In genomic region chr22:36339171-36340065, GRCh38 we compare ENCODE assay signal across 10 cellular contexts. TPM values are rescaled to one million over a fixed set of nuclear protein-coding genes. Genes with fewer than 3 reads are reported as not detected.
A peak's percentile ranks its signal among the peaks of the same experiment; 100 is the strongest.
DNase-seq lines count a peak whose midpoint lies in the region; ATAC-seq, FAIRE-seq and TF ChIP-seq lines count a peak whose summit lies in the region.
"Had no signal": no experiment of that assay in that cellular context is flagged by ENCODE, and none has a peak within 500 bp of the region (broad histone marks: within the 10 kb centered on the region; RNA-seq: fewer than 3 reads in every experiment).

No MANE protein-coding gene starts in this region.

- H3K79me2 ChIP-seq in K562 (ENCODE audit: control insufficient read depth, insufficient read depth, low read length) = peaks cover 5% of the 10 kb centered on the region; the same call in 2 of the 3 replicates

- no peak overlapping the region for H2AK5ac ChIP-seq in mesenchymal stem cell (ENCODE audit: low read length, severe bottlenecking)

- H4K8ac ChIP-seq in mesenchymal stem cell (ENCODE audit: low read length) = no peak overlapping the region

- CTCF ChIA-PET in K562 (lab: Yijun Ruan, JAX; ENCODE audit: low intra/inter-chr PET ratio) = no interaction called here

- H3K4me2 ChIP-seq in K562 (ENCODE audit: insufficient read depth, low read length) (no peak overlapping the region), mesenchymal stem cell (ENCODE audit: low read length, poor library complexity, severe bottlenecking) (no peak overlapping the region)

- H3K4me1 ChIP-seq in K562 (replicated peaks in 1 of 2; ENCODE audit: control insufficient read depth in 2 of 2, insufficient read depth in 2 of 2, low read length in 2 of 2) = peaks cover 12 to 17% of the 10 kb centered on the region in 2 experiments; a peak in 4 of 5 replicates
- H3K4me1 ChIP-seq in mesenchymal stem cell (ENCODE audit: control insufficient read depth, insufficient read depth, low read depth, low read length) = peaks cover 53% of the 10 kb centered on the region
- peaks cover 84% of the 10 kb centered on the region for H3K4me1 ChIP-seq in vagina

- H4K91ac ChIP-seq in mesenchymal stem cell (ENCODE audit: low read length) = no peak overlapping the region

- no peak for TF ChIP-seq POLR2A in K562 (conservative IDR thresholded peaks at IDR 0.05)
- no peak for TF ChIP-seq POLR2A in vagina (IDR thresholded peaks at IDR 0.05)

- no peaks in the 10 kb centered on the region for H4K20me1 ChIP-seq in K562 (replicated peaks; ENCODE audit: control insufficient read depth, insufficient read depth, low read length)

- H3K4ac ChIP-seq in mesenchymal stem cell (ENCODE audit: low read depth in 1 of 2, low read length in 2 of 2) = peak overlapping the region in 1 of 2 experiments; percentile 68

- H3K9me3 ChIP-seq in K562 (replicated peaks; ENCODE audit: control insufficient read depth, insufficient read depth, low read depth, low read length) (no peaks in the 10 kb centered on the region), mesenchymal stem cell (ENCODE audit: control insufficient read depth, low read length) (no peaks in the 10 kb centered on the region), vagina (no peaks in the 10 kb centered on the region)

- no peak overlapping the region for H2BK120ac ChIP-seq in mesenchymal stem cell (ENCODE audit: low read depth, low read length)

- H3K18ac ChIP-seq in mesenchymal stem cell (ENCODE audit: low read depth in 1 of 2, low read length in 2 of 2) = peak overlapping the region in 1 of 2 experiments; percentile 56

- ATAC-seq in K562 (no peak), HG03469 (IDR thresholded peaks at IDR 0.05; ENCODE audit: unreplicated experiment) (no peak), HG03097 (IDR thresholded peaks at IDR 0.05; ENCODE audit: low FRiP score, unreplicated experiment) (no peak)

- no peak overlapping the region for H2BK15ac ChIP-seq in mesenchymal stem cell (ENCODE audit: low read depth, poor library complexity, severe bottlenecking)

- H2BK12ac ChIP-seq in mesenchymal stem cell (ENCODE audit: low read length in 2 of 2) = no peak overlapping the region

- H2BK5ac ChIP-seq in mesenchymal stem cell (ENCODE audit: low read depth, low read length, poor library complexity, severe bottlenecking) = no peak overlapping the region

- H3K27me3 ChIP-seq in K562 (ENCODE audit: control insufficient read depth in 2 of 2, insufficient read depth in 2 of 2, low read length in 2 of 2) (no peaks in the 10 kb centered on the region), mesenchymal stem cell (ENCODE audit: control insufficient read depth in 1 of 2, insufficient read depth in 1 of 2, low read length in 2 of 2) (no peaks in the 10 kb centered on the region), vagina (no peaks in the 10 kb centered on the region)

- no peak overlapping the region for H3K4me3 ChIP-seq in K562
- peak overlapping the region in 1 of 2 experiments; percentile 0 for H3K4me3 ChIP-seq in mesenchymal stem cell (ENCODE audit: insufficient read depth in 1 of 2, low read depth in 1 of 2, low read length in 2 of 2)
- no peak overlapping the region for H3K4me3 ChIP-seq in vagina

- no peak overlapping the region for H3K14ac ChIP-seq in mesenchymal stem cell (ENCODE audit: low read length in 2 of 2)

- intact Hi-C loops in K562 (cut with micrococcal nuclease) = no loop called here
- intact Hi-C loops in vagina (cut with DNase I) = loop anchor here (5.0 kb wide), 1 partner anchor 43 kb away; no protein-coding TSS in a partner anchor

- TSS peak; percentile 11 for BruUV-seq in K562 (replicated peaks; lab: Mats Ljungman, UMichigan)

- no peak for TF ChIP-seq RAD21 in K562 (CRISPR knock-in tag; conservative IDR thresholded peaks at IDR 0.05 in 1 of 2, IDR thresholded peaks at IDR 0.05 in 1 of 2)

- H3K27ac ChIP-seq in K562 (ENCODE audit: extremely low read depth, low read depth, low read length) = no peak overlapping the region
- peak overlapping the region; percentile 58 for H3K27ac ChIP-seq in mesenchymal stem cell (ENCODE audit: low read length, poor library complexity, severe bottlenecking)
- H3K27ac ChIP-seq in vagina = peak overlapping the region; percentile 97
- H3K27ac ChIP-seq: HL-60 had no signal

- peaks cover 78% of the 10 kb centered on the region for H3K36me3 ChIP-seq in K562 (ENCODE audit: control insufficient read depth, insufficient read depth, low read length)
- peaks cover 78 to 82% of the 10 kb centered on the region in 2 experiments for H3K36me3 ChIP-seq in mesenchymal stem cell (ENCODE audit: control insufficient read depth in 1 of 2, insufficient read depth in 2 of 2, low read depth in 1 of 2, low read length in 2 of 2)
- peaks cover 0 to 35% of the 10 kb centered on the region in 2 donors for H3K36me3 ChIP-seq in vagina

- H3K9me1 ChIP-seq in K562 (ENCODE audit: control insufficient read depth, insufficient read depth, low read length) = no peaks in the 10 kb centered on the region

- no peak overlapping the region for H3K23ac ChIP-seq in mesenchymal stem cell (ENCODE audit: low read length in 2 of 2)

- no peak overlapping the region for H3K9ac ChIP-seq in K562 (ENCODE audit: insufficient read depth in 1 of 2, low read depth in 2 of 2, low read length in 2 of 2)
- H3K9ac ChIP-seq in mesenchymal stem cell (ENCODE audit: low read length) = peak overlapping the region; percentile 55

- no peaks in the 10 kb centered on the region for H3K79me1 ChIP-seq in mesenchymal stem cell (replicated peaks; ENCODE audit: low read length, poor library complexity, severe bottlenecking)

- H2AFZ ChIP-seq in K562 (ENCODE audit: low read depth, low read length) (no peak overlapping the region), mesenchymal stem cell (ENCODE audit: low read depth, low read length) (no peak overlapping the region)

- peak; percentile 46 to 58 for DNase-seq in stimulated activated CD4-positive, alpha-beta T cell treated with anti-CD3 and anti-CD28 coated beads, Interleukin-2, amount 100 ng/mL, for 24 hours
- DNase-seq in stimulated activated CD4-positive, alpha-beta T cell treated with anti-CD3 and anti-CD28 coated beads, Interleukin-12 subunit alpha, Interleukin-12 subunit beta, amount 100 ng/mL, for 4 hours = no peak
- DNase-seq in K562 (ENCODE audit: extremely low read depth in 1 of 4, low spot score in 3 of 4) (no peak), mesenchymal stem cell (peak; percentile 88), vagina (ENCODE audit: extremely low spot score in 2 of 2) (no peak), putamen (ENCODE audit: low spot score) (no peak)

- no peak for TF ChIP-seq EP300 in K562 (IDR thresholded peaks at IDR 0.05; ENCODE audit: low read length)

- in situ Hi-C loops in K562 (cut with MboI) = no loop called here

- 90% methylated on average over 5 of the region's 6 CpGs for WGBS in K562 (ENCODE audit: insufficient coverage, low coverage, missing lambda C conversion rate)
- WGBS in mesenchymal stem cell = 53% methylated on average over 6 of the region's 6 CpGs

- TF ChIP-seq CTCF in K562 (IDR thresholded peaks at IDR 0.05 in 2 of 3, conservative IDR thresholded peaks at IDR 0.05 in 1 of 3; ENCODE audit: insufficient read depth in 2 of 3, low read depth in 1 of 3, low read length in 3 of 3) = no peak
- TF ChIP-seq CTCF in vagina (IDR thresholded peaks at IDR 0.05) = no peak

- POLR2A ChIA-PET in K562 (lab: Yijun Ruan, JAX) = interaction anchor here (0.7 to 0.8 kb wide), 2 partner anchors 13 to 16 kb away, joined by 3 read pairs; no protein-coding TSS in a partner anchor

- FAIRE-seq in K562 (lab: Jason Lieb, UNC) = no peak
- FAIRE-seq: G401.6 had no signal

TF ChIP-seq in K562, 482 proteins besides CTCF, POLR2A, EP300 and RAD21:
- TF ChIP-seq ZNF324 (CRISPR knock-in tag; IDR thresholded peaks at IDR 0.05) (no peak), TEAD4 (IDR thresholded peaks at IDR 0.05; ENCODE audit: low read length) (no peak), TEAD4 (CRISPR knock-in tag; IDR thresholded peaks at IDR 0.05; ENCODE audit: borderline replicate concordance) (no peak), NKRF (IDR thresholded peaks at IDR 0.05; ENCODE audit: borderline replicate concordance) (no peak)

RNA-seq across cellular contexts. Expression of gene MYH9, which starts 48.3 kb away (rescaled TPM):
- 136 and 261 TPM in 2 replicates for total RNA-seq in K562 (2011; cell fraction: chromatin; rRNA removed; ENCODE audit: low replicate concordance)
- 51.3 and 57.4 TPM in 2 replicates for total RNA-seq in K562 (2011; cell fraction: nucleolus; rRNA removed)
- total RNA-seq in K562 (2011; cell fraction: nucleoplasm; rRNA removed) = 65.9 and 76.0 TPM in 2 replicates
- total RNA-seq in K562 (2014; rRNA removed) (60.1 and 60.4 TPM in 2 replicates), K562 (2014; rRNA removed; fragmentation: Illumina TruSeq; extraction: Trizol) (24.6 and 33.6 TPM in 2 replicates), K562 (2015; rRNA removed; fragmentation: Illumina TruSeq; extraction: Trizol) (24.1 and 30.5 TPM in 2 replicates), K562 (2021) (94.6 and 111 TPM in 2 replicates), vagina (333 TPM)
- polyA plus RNA-seq in K562 (2011; rRNA removed) (24.1 and 34.2 TPM in 2 replicates), K562 (2014; fragmentation: Illumina TruSeq; extraction: Trizol) (31.3 and 44.5 TPM in 2 replicates), K562 (2014; fragmentation: Nextera tagmentation; extraction: Ambion mirVana) (1 to 10 TPM in 1 of 2 experiments, under 1 TPM in 1; 0.71 to 1.3 TPM), K562 (2014; rRNA removed) (34.2 and 37.4 TPM in 2 replicates)
- polyA plus RNA-seq in K562 (2011; cell fraction: cytosol; rRNA removed) = 10.2 and 12.5 TPM in 2 replicates
- 32.6 and 34.6 TPM in 2 replicates for polyA plus RNA-seq in K562 (2011; cell fraction: nucleus; rRNA removed)
- 54.3 and 92.2 TPM in 2 replicates for polyA plus RNA-seq in K562 (2012)
- 90.2 and 122 TPM in 2 replicates for polyA minus RNA-seq in K562 (2011; rRNA and poly(A)+ RNA removed)
- polyA minus RNA-seq in K562 (2011; cell fraction: cytosol; rRNA and poly(A)+ RNA removed) = 59.8 and 63.1 TPM in 2 replicates
- polyA minus RNA-seq in K562 (2011; cell fraction: nucleus; rRNA and poly(A)+ RNA removed) = 20.6 and 41.5 TPM in 2 replicates
- polyA plus RNA-seq in mesenchymal stem cell (2013, experiment 1 of 2) = 369 TPM
- 336 TPM for polyA plus RNA-seq in mesenchymal stem cell (2013, experiment 2 of 2)

Comparison
In these comparisons a context has a peak if more than half of its experiments do, and no peak if none do; other contexts are left out.
1. DNase-seq: peak in stimulated activated CD4-positive, alpha-beta T cell treated with anti-CD3 and anti-CD28 coated beads, Interleukin-2, amount 100 ng/mL, for 24 hours (2 of 2) and mesenchymal stem cell (single experiment); none in stimulated activated CD4-positive, alpha-beta T cell treated with anti-CD3 and anti-CD28 coated beads, Interleukin-12 subunit alpha, Interleukin-12 subunit beta, amount 100 ng/mL, for 4 hours (single experiment), K562 (0 of 4), vagina (0 of 2) and putamen (single experiment).